11 cellular contexts compared by ENCODE assay signal in the genomic region with DNA sequence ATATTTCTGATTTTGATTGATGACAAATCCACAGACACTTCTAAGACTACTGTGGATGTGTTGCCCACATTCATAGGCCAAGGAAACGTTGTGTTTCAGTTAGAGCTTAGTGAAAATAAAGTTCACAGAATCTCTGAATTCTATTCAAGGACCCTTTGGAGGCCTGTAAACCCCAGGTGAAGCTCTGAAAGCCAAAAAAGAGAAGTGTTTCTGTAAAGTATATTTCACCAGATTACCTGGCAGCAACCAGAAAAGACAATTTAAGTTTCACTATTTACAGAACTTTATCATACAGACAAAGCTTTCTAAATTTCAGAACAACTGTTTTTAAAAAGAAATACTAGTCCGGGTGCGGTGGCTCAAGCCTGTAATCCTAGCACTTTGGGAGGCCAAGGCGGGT. TPM values are rescaled to one million over a fixed set of nuclear protein-coding genes. Genes with fewer than 3 reads are reported as not detected.
DNase-seq lines count a peak whose midpoint lies in the region; ATAC-seq, FAIRE-seq and TF ChIP-seq lines count a peak whose summit lies in the region.
"Had no signal": no experiment of that assay in that cellular context is flagged by ENCODE, and none has a peak within 500 bp of the region (broad histone marks: within the 10 kb centered on the region; RNA-seq: fewer than 3 reads in every experiment).

No MANE protein-coding gene starts in this region.

- 0 out of 2 replicates have a peak, but pooled peaks cover 8% of the 10 kb centered on the region for H4K20me1 ChIP-seq in HepG2 (ENCODE audit: insufficient read depth, low read length)

- no peak for TF ChIP-seq RAD21 in HepG2 (CRISPR knock-in tag; IDR thresholded peaks at IDR 0.05)

- no peaks in the 10 kb centered on the region for H3K4me1 ChIP-seq in breast epithelium
- peaks cover 46% of the 10 kb centered on the region for H3K4me1 ChIP-seq in HepG2 (ENCODE audit: insufficient read depth, low read length)
- peaks cover 9% of the 10 kb centered on the region for H3K4me1 ChIP-seq in testis

- in situ Hi-C loops in HepG2 (cut with HindIII; ENCODE audit: extremely low pct_ligation_motif_present, low pct_unique_long_range_greater_than_20kb): loop anchor here (10.0 kb wide), 1 partner anchor 202 kb away; no protein-coding TSS in a partner anchor

- intact Hi-C loops in MCF 10A (cut with micrococcal nuclease) (no loop called here), breast epithelium (cut with DNase I; ENCODE audit: low total_unique reads) (loop anchor here (10.0 kb wide), 1 partner anchor 112 kb away; a partner anchor contains a TSS), HepG2 (cut with micrococcal nuclease; ENCODE audit: unreplicated experiment) (loop anchor here (10.0 kb wide), 2 partner anchors 148 to 202 kb away; no protein-coding TSS in a partner anchor), testis (cut with DNase I; ENCODE audit: low total_unique reads) (no loop called here)

- H3K9ac ChIP-seq in HepG2 (ENCODE audit: insufficient read depth, low read depth, low read length): peak overlapping the region; percentile 92

- H3K4me1 Mint-ChIP-seq in MCF 10A (ENCODE audit: insufficient read depth, unreplicated experiment): peaks cover 6% of the 10 kb centered on the region
- H3K4me1 Mint-ChIP-seq in WTC11: peaks cover 15% of the 10 kb centered on the region

- H3K27me3 Mint-ChIP-seq in MCF 10A (ENCODE audit: insufficient read depth, unreplicated experiment) (no peaks in the 10 kb centered on the region), WTC11 (ENCODE audit: low read depth) (no peaks in the 10 kb centered on the region)

- H3K4me2 ChIP-seq in HepG2 (ENCODE audit: low read depth, low read length): peak overlapping the region; percentile 80

- no peaks in the 10 kb centered on the region for H3K27me3 ChIP-seq in breast epithelium
- no peaks in the 10 kb centered on the region; a peak in 1 of 5 replicates for H3K27me3 ChIP-seq in HepG2 (ENCODE audit: control insufficient read depth in 1 of 2, insufficient read depth in 2 of 2, low read length in 2 of 2)
- no peaks in the 10 kb centered on the region for H3K27me3 ChIP-seq in testis

- TF ChIP-seq POLR2A in breast epithelium (IDR thresholded peaks at IDR 0.05) (no peak), HepG2 (IDR thresholded peaks at IDR 0.05; ENCODE audit: insufficient read depth in 1 of 2, low read depth in 2 of 2, low read length in 2 of 2) (no peak), testis (IDR thresholded peaks at IDR 0.05) (no peak)

- ATAC-seq in WTC11: no peak
- no peak for ATAC-seq in HepG2

- no peaks in the 10 kb centered on the region for H3K9me3 Mint-ChIP-seq in MCF 10A (ENCODE audit: unreplicated experiment)
- no peaks in the 10 kb centered on the region for H3K9me3 Mint-ChIP-seq in WTC11

- H3K4me3 Mint-ChIP-seq in MCF 10A (ENCODE audit: unreplicated experiment) (peak overlapping the region; percentile 94), WTC11 (peak overlapping the region; percentile 96; the same call in 1 of the 2 replicates)

- WGBS in HepG2 (ENCODE audit: low lambda C conversion rate): 85% methylated on average over 4 of the region's 4 CpGs
- WGBS in testis, 2 donors: 41 to 54% methylated on average over 4 of the region's 4 CpGs

- H3K27ac Mint-ChIP-seq in MCF 10A (ENCODE audit: low read depth, unreplicated experiment) (no peak overlapping the region), WTC11 (no peak overlapping the region)

- DNase-seq in MCF 10A (ENCODE audit: unreplicated experiment): no peak
- DNase-seq in breast epithelium (ENCODE audit: low spot score in 2 of 2): no peak
- DNase-seq in WTC11 (ENCODE audit: low spot score): no peak
- no peak for DNase-seq in HepG2 (ENCODE audit: low spot score)
- no peak for DNase-seq in testis
- DNase-seq in NOMO-1 treated with dmso at 0.1 percent for 144 hours (lab: John Stamatoyannopoulos, UW; ENCODE audit: unreplicated experiment): no peak
- DNase-seq in putamen (ENCODE audit: low spot score): no peak
- no peak for DNase-seq in kidney glomerular epithelial cell (lab: John Stamatoyannopoulos, UW)
- DNase-seq: activated effector memory CD4-positive, alpha-beta T cell treated with Interleukin-2 at 50 U/mL for 16 hours; NCI-H526 treated with DMSO at 0.1 percent for 48 hours had no signal

- H3K36me3 Mint-ChIP-seq in MCF 10A (ENCODE audit: insufficient read depth, unreplicated experiment) (peaks cover 54% of the 10 kb centered on the region), WTC11 (peaks cover 18% of the 10 kb centered on the region)

- H3K36me3 ChIP-seq in breast epithelium (no peaks in the 10 kb centered on the region), HepG2 (replicated peaks in 1 of 2; ENCODE audit: control insufficient read depth in 1 of 2, insufficient read depth in 2 of 2, low read length in 2 of 2) (peaks cover 1 to 32% of the 10 kb centered on the region in 2 experiments; a peak in 2 of 5 replicates), testis (ENCODE audit: low read depth, missing control alignments) (no peaks in the 10 kb centered on the region)

- no peak overlapping the region for H2AFZ ChIP-seq in HepG2 (ENCODE audit: low read length)

- peaks cover 52% of the 10 kb centered on the region for H3K79me2 ChIP-seq in HepG2 (ENCODE audit: insufficient read depth, low read length)

- FAIRE-seq in HepG2 (lab: Jason Lieb, UNC): no peak

- H3K9me3 ChIP-seq in breast epithelium (no peaks in the 10 kb centered on the region), HepG2 (ENCODE audit: low read length) (no peaks in the 10 kb centered on the region), testis (no peaks in the 10 kb centered on the region)

- H3K4me3 ChIP-seq in breast epithelium (peak overlapping the region in 1 of 3 donors; percentile 44), HepG2 (replicated peaks in 1 of 3; ENCODE audit: insufficient read depth in 1 of 3, low read depth in 2 of 3, low read length in 3 of 3) (peak overlapping the region in 2 of 3 experiments; percentile 11 to 90; a peak in 3 of 6 replicates), testis (no peak overlapping the region)

- TF ChIP-seq EP300 in HepG2 (IDR thresholded peaks at IDR 0.05; ENCODE audit: low read depth in 2 of 2, low read length in 2 of 2) (no peak), HepG2 (CRISPR knock-in tag; IDR thresholded peaks at IDR 0.05; ENCODE audit: borderline replicate concordance) (no peak)

- no TSS peak for BruUV-seq in MCF 10A (replicated peaks; lab: Mats Ljungman, UMichigan)
- BruUV-seq in HepG2 (replicated peaks; lab: Mats Ljungman, UMichigan): TSS peak; percentile 1

- H3K27ac ChIP-seq in breast epithelium (peak overlapping the region in 1 of 2 donors; percentile 26), HepG2 (ENCODE audit: extremely low read length, insufficient read depth, low read length) (no peak overlapping the region), testis (peak overlapping the region; percentile 22 to 28)
- H3K27ac ChIP-seq: C4-2B had no signal

- CTCF ChIA-PET in MCF 10A (lab: Yijun Ruan, JAX): interaction anchor here (0.6 to 1.6 kb wide), 9 partner anchors 13 to 130 kb away, joined by 3 to 6 read pairs (median 3); a partner anchor contains a TSS
- CTCF ChIA-PET in WTC11 (lab: Charles Lee): interaction anchor here (0.6 to 1.3 kb wide), 2 partner anchors 104 to 239 kb away, joined by 3 to 4 read pairs; a partner anchor contains a TSS
- CTCF ChIA-PET in HepG2 (lab: Yijun Ruan, JAX; ENCODE audit: low intra/inter-chr PET ratio, low total read pairs): no interaction called here

- POLR2A ChIA-PET in MCF 10A (lab: Yijun Ruan, JAX): interaction anchor here (0.6 to 6.9 kb wide), 4 partner anchors 49 to 152 kb away, joined by 3 to 83 read pairs (median 4); a partner anchor contains a TSS
- POLR2A ChIA-PET in WTC11 (lab: Charles Lee): no interaction called here
- POLR2A ChIA-PET in HepG2 (lab: Yijun Ruan, JAX): interaction anchor here (0.6 to 2.2 kb wide), 3 partner anchors 12 to 118 kb away, joined by 3 to 10 read pairs (median 3); no protein-coding TSS in a partner anchor

- TF ChIP-seq CTCF in MCF 10A (IDR thresholded peaks at IDR 0.05; ENCODE audit: unreplicated experiment) (no peak), breast epithelium (IDR thresholded peaks at IDR 0.05) (no peak), WTC11 (IDR thresholded peaks at IDR 0.05) (no peak), HepG2 (CRISPR knock-in tag; IDR thresholded peaks at IDR 0.05) (no peak), testis (IDR thresholded peaks at IDR 0.05) (no peak)

RNA-seq across cellular contexts. Expression of a gene that starts 2.6 kb away (rescaled TPM):
- total RNA-seq in MCF 10A (2022): 47.9 and 48.9 TPM in 2 replicates
- total RNA-seq in breast epithelium: 10 to 100 TPM; 47.5 to 71.9 (median 51.8) TPM
- 57.9 to 68.7 TPM (median 61.5 TPM) in 3 replicates for total RNA-seq in WTC11 (2021)
- total RNA-seq in HepG2 (2016; rRNA removed; fragmentation: Illumina TruSeq; extraction: Trizol): 61.3 and 100 TPM in 2 replicates
- 12.9 and 13.1 TPM in 2 replicates for total RNA-seq in HepG2 (2016; cell fraction: cytosol; rRNA removed; fragmentation: Illumina TruSeq; extraction: Trizol; ENCODE audit: low read depth)
- total RNA-seq in HepG2 (2016; cell fraction: insoluble cytoplasmic fraction; rRNA removed; fragmentation: Illumina TruSeq; extraction: Trizol): 63.2 and 98.2 TPM in 2 replicates
- total RNA-seq in HepG2 (2016; cell fraction: membrane; rRNA removed; fragmentation: Illumina TruSeq; extraction: Trizol): 20.9 and 25.4 TPM in 2 replicates
- total RNA-seq in HepG2 (2016; cell fraction: nucleus; rRNA removed; fragmentation: Illumina TruSeq; extraction: Trizol): 31.7 and 36.9 TPM in 2 replicates
- polyA plus RNA-seq in HepG2 (2011; rRNA removed): 26.9 and 33.9 TPM in 2 replicates
- 16.3 and 18.6 TPM in 2 replicates for polyA plus RNA-seq in HepG2 (2011; cell fraction: cytosol; rRNA removed)
- polyA plus RNA-seq in HepG2 (2011; cell fraction: nucleus; rRNA removed): 19.7 and 22.9 TPM in 2 replicates
- 42.1 and 52.0 TPM in 2 replicates for polyA plus RNA-seq in HepG2 (2012)
- polyA plus RNA-seq in HepG2 (2016; cell fraction: cytosol; fragmentation: Illumina TruSeq; extraction: Trizol; ENCODE audit: low read depth): 4.3 and 5.1 TPM in 2 replicates
- 67.6 and 69.7 TPM in 2 replicates for polyA plus RNA-seq in HepG2 (2016; cell fraction: insoluble cytoplasmic fraction; fragmentation: Illumina TruSeq; extraction: Trizol; ENCODE audit: low read depth)
- polyA plus RNA-seq in HepG2 (2016; cell fraction: membrane; fragmentation: Illumina TruSeq; extraction: Trizol; ENCODE audit: low read depth): 8.5 and 9.1 TPM in 2 replicates
- polyA plus RNA-seq in HepG2 (2016; cell fraction: nucleus; fragmentation: Illumina TruSeq; extraction: Trizol; ENCODE audit: insufficient read depth, low read depth): 28.6 and 29.4 TPM in 2 replicates
- 11.6 and 14.2 TPM in 2 replicates for polyA minus RNA-seq in HepG2 (2011; rRNA and poly(A)+ RNA removed; ENCODE audit: low replicate concordance)
- polyA minus RNA-seq in HepG2 (2011; cell fraction: cytosol; rRNA and poly(A)+ RNA removed): 36.0 and 47.6 TPM in 2 replicates
- polyA minus RNA-seq in HepG2 (2011; cell fraction: nucleus; rRNA and poly(A)+ RNA removed): 61.9 and 76.2 TPM in 2 replicates
- total RNA-seq in testis: 10 to 100 TPM; 60.4 to 89.4 TPM
- polyA plus RNA-seq in testis (ENCODE audit: insufficient read depth, low read depth, low replicate concordance): 75.8 TPM

RNA-seq across cellular contexts. Expression of a gene that starts 28.7 kb away (rescaled TPM):
- not detected in 2 replicates for total RNA-seq in MCF 10A (2022)
- 100 to 1,000 TPM in 1 of 3 donors, 10 to 100 TPM in 1, 1 to 10 TPM in 1; 5.2 to 203 (median 24.6) TPM for total RNA-seq in breast epithelium
- total RNA-seq in WTC11 (2021): not detected in 3 replicates
- not detected in 2 replicates for total RNA-seq in HepG2 (2016; rRNA removed; fragmentation: Illumina TruSeq; extraction: Trizol)
- total RNA-seq in HepG2 (2016; cell fraction: cytosol; rRNA removed; fragmentation: Illumina TruSeq; extraction: Trizol; ENCODE audit: low read depth): not detected in 2 replicates
- not detected in 2 replicates for total RNA-seq in HepG2 (2016; cell fraction: insoluble cytoplasmic fraction; rRNA removed; fragmentation: Illumina TruSeq; extraction: Trizol)
- not detected in 2 replicates for total RNA-seq in HepG2 (2016; cell fraction: membrane; rRNA removed; fragmentation: Illumina TruSeq; extraction: Trizol)
- total RNA-seq in HepG2 (2016; cell fraction: nucleus; rRNA removed; fragmentation: Illumina TruSeq; extraction: Trizol): not detected in 2 replicates
- polyA plus RNA-seq in HepG2 (2011; rRNA removed): 0.03 and 0.08 TPM in 2 replicates
- polyA plus RNA-seq in HepG2 (2011; cell fraction: cytosol; rRNA removed): 0.01 and 0.04 TPM in 2 replicates
- 0.05 and 0.16 TPM in 2 replicates for polyA plus RNA-seq in HepG2 (2011; cell fraction: nucleus; rRNA removed)
- polyA plus RNA-seq in HepG2 (2012): 0.04 TPM in 1 of 2 replicates, not detected in the other
- polyA plus RNA-seq in HepG2 (2016; cell fraction: cytosol; fragmentation: Illumina TruSeq; extraction: Trizol; ENCODE audit: low read depth): not detected in 2 replicates
- not detected in 2 replicates for polyA plus RNA-seq in HepG2 (2016; cell fraction: insoluble cytoplasmic fraction; fragmentation: Illumina TruSeq; extraction: Trizol; ENCODE audit: low read depth)
- polyA plus RNA-seq in HepG2 (2016; cell fraction: membrane; fragmentation: Illumina TruSeq; extraction: Trizol; ENCODE audit: low read depth): not detected in 2 replicates
- 0.12 TPM in 1 of 2 replicates, not detected in the other for polyA plus RNA-seq in HepG2 (2016; cell fraction: nucleus; fragmentation: Illumina TruSeq; extraction: Trizol; ENCODE audit: insufficient read depth, low read depth)
- polyA minus RNA-seq in HepG2 (2011; rRNA and poly(A)+ RNA removed; ENCODE audit: low replicate concordance): 0.02 and 0.06 TPM in 2 replicates
- polyA minus RNA-seq in HepG2 (2011; cell fraction: cytosol; rRNA and poly(A)+ RNA removed): not detected in 2 replicates
- polyA minus RNA-seq in HepG2 (2011; cell fraction: nucleus; rRNA and poly(A)+ RNA removed): 0.13 TPM in 1 of 2 replicates, not detected in the other
- 10 to 100 TPM in 1 of 2 donors, 1 to 10 TPM in 1; 8.0 to 27.1 TPM for total RNA-seq in testis
- 48.6 TPM for polyA plus RNA-seq in testis (ENCODE audit: insufficient read depth, low read depth, low replicate concordance)

RNA-seq across cellular contexts. Expression of a gene that starts 48.9 kb away (rescaled TPM):
- total RNA-seq in MCF 10A (2022) (26.3 and 31.0 TPM in 2 replicates), breast epithelium (10 to 100 TPM; 21.6 to 26.7 (median 24.4) TPM), WTC11 (2021) (23.5 to 25.4 TPM (median 25.4 TPM) in 3 replicates), HepG2 (2016; rRNA removed; fragmentation: Illumina TruSeq; extraction: Trizol) (14.7 and 15.8 TPM in 2 replicates), testis (10 to 100 TPM; 66.8 to 76.1 TPM)
- 6.2 and 7.6 TPM in 2 replicates for total RNA-seq in HepG2 (2016; cell fraction: cytosol; rRNA removed; fragmentation: Illumina TruSeq; extraction: Trizol; ENCODE audit: low read depth)
- 14.8 and 14.9 TPM in 2 replicates for total RNA-seq in HepG2 (2016; cell fraction: insoluble cytoplasmic fraction; rRNA removed; fragmentation: Illumina TruSeq; extraction: Trizol)
- total RNA-seq in HepG2 (2016; cell fraction: membrane; rRNA removed; fragmentation: Illumina TruSeq; extraction: Trizol): 13.2 and 16.8 TPM in 2 replicates
- total RNA-seq in HepG2 (2016; cell fraction: nucleus; rRNA removed; fragmentation: Illumina TruSeq; extraction: Trizol): 8.6 and 11.3 TPM in 2 replicates
- polyA plus RNA-seq in HepG2 (2011; rRNA removed) (10.1 TPM in 2 replicates), testis (ENCODE audit: insufficient read depth, low read depth, low replicate concordance) (39.7 TPM)
- 7.2 and 9.0 TPM in 2 replicates for polyA plus RNA-seq in HepG2 (2011; cell fraction: cytosol; rRNA removed)
- 5.6 and 6.4 TPM in 2 replicates for polyA plus RNA-seq in HepG2 (2011; cell fraction: nucleus; rRNA removed)
- polyA plus RNA-seq in HepG2 (2012): 9.2 and 10.7 TPM in 2 replicates
- 3.5 and 4.1 TPM in 2 replicates for polyA plus RNA-seq in HepG2 (2016; cell fraction: cytosol; fragmentation: Illumina TruSeq; extraction: Trizol; ENCODE audit: low read depth)
- 18.0 and 18.1 TPM in 2 replicates for polyA plus RNA-seq in HepG2 (2016; cell fraction: insoluble cytoplasmic fraction; fragmentation: Illumina TruSeq; extraction: Trizol; ENCODE audit: low read depth)
- 8.2 and 10.3 TPM in 2 replicates for polyA plus RNA-seq in HepG2 (2016; cell fraction: membrane; fragmentation: Illumina TruSeq; extraction: Trizol; ENCODE audit: low read depth)
- 14.1 and 14.4 TPM in 2 replicates for polyA plus RNA-seq in HepG2 (2016; cell fraction: nucleus; fragmentation: Illumina TruSeq; extraction: Trizol; ENCODE audit: insufficient read depth, low read depth)
- polyA minus RNA-seq in HepG2 (2011; rRNA and poly(A)+ RNA removed; ENCODE audit: low replicate concordance): 12.6 and 19.5 TPM in 2 replicates
- 12.3 and 15.5 TPM in 2 replicates for polyA minus RNA-seq in HepG2 (2011; cell fraction: cytosol; rRNA and poly(A)+ RNA removed)
- 11.6 and 14.3 TPM in 2 replicates for polyA minus RNA-seq in HepG2 (2011; cell fraction: nucleus; rRNA and poly(A)+ RNA removed)

Comparison
In these comparisons a context has a peak if more than half of its experiments do, and no peak if none do; other contexts are left out.
1. intact Hi-C loops: an anchor here in breast epithelium (10.0 kb wide) and HepG2 (10.0 kb wide); none called in MCF 10A and testis.
2. H3K4me3 ChIP-seq: peak in HepG2 (2 of 3); none in testis (0 of 2).